ENCODE assay signal across 1 cellular context in genomic region chr17:48514483-48514876, GRCh38.
TF ChIP-seq lines count a peak whose summit lies in the region.

No MANE protein-coding gene starts in this region.

TF ChIP-seq in GM12878, 131 proteins besides CTCF, POLR2A, EP300 and RAD21:
- TF ChIP-seq LARP7 (IDR thresholded peaks at IDR 0.05) (no peak), ZBTB11 (CRISPR knock-in tag; IDR thresholded peaks at IDR 0.05) (no peak), NFYA (IDR thresholded peaks at IDR 0.05; ENCODE audit: borderline replicate concordance, low read depth, low read length) (no peak), SPI1 (IDR thresholded peaks at IDR 0.05; ENCODE audit: borderline replicate concordance, insufficient read depth, low read depth, low read length) (no peak; the same call in 1 of the 2 replicates), TBL1XR1 (IDR thresholded peaks at IDR 0.05; ENCODE audit: low read depth, low read length) (no peak), SIX5 (IDR thresholded peaks at IDR 0.05; ENCODE audit: low read depth, low read length, severe bottlenecking) (no peak), MTA3 (IDR thresholded peaks at IDR 0.05; ENCODE audit: borderline replicate concordance, low read length) (no peak), NR2C1 (IDR thresholded peaks at IDR 0.05) (no peak), ASH2L (IDR thresholded peaks at IDR 0.05; ENCODE audit: borderline replicate concordance, low read depth) (no peak), STAT3 (IDR thresholded peaks at IDR 0.05; ENCODE audit: low read depth, low read length) (no peak), BACH1 (IDR thresholded peaks at IDR 0.05; ENCODE audit: borderline replicate concordance) (no peak), E4F1 (IDR thresholded peaks at IDR 0.05; ENCODE audit: borderline replicate concordance, partially characterized antibody) (no peak), GABPA (IDR thresholded peaks at IDR 0.05; ENCODE audit: low read depth) (no peak), ZZZ3 (IDR thresholded peaks at IDR 0.05; ENCODE audit: control insufficient read depth, insufficient read length, low read depth) (no peak), ATF7 (IDR thresholded peaks at IDR 0.05; ENCODE audit: low read depth) (no peak), BCL11A (IDR thresholded peaks at IDR 0.05; ENCODE audit: low read depth, low read length) (no peak), MXI1 (IDR thresholded peaks at IDR 0.05; ENCODE audit: low read depth, low read length) (no peak), RELA (IDR thresholded peaks at IDR 0.05; ENCODE audit: borderline replicate concordance, partially characterized antibody) (no peak), GATAD2B (conservative IDR thresholded peaks at IDR 0.05; ENCODE audit: low read depth) (no peak), ZNF687 (IDR thresholded peaks at IDR 0.05) (no peak)
